Comparison of ENCODE assay signal across 1 cellular context in genomic region chr14:52552063-52552988, GRCh38.
TF ChIP-seq lines count a peak whose summit lies in the region.

Gene GPR137C, plus strand, starts transcription at chr14:52552836. Its CDS starts 312 bp downstream, at chr14:52553148.
Gene TXNDC16, minus strand, starts transcription at chr14:52552505. Its CDS starts 8,948 bp downstream, at chr14:52543557.

TF ChIP-seq in HepG2, 621 proteins besides CTCF, POLR2A, EP300 and RAD21 (continued from another document and continues in another):
- TF ChIP-seq CEBPZ (IDR thresholded peaks at IDR 0.05; ENCODE audit: low read length) (no peak), ZNF232 (CRISPR knock-in tag; IDR thresholded peaks at IDR 0.05; ENCODE audit: borderline replicate concordance) (no peak), ATF7-NPFF (CRISPR knock-in tag; IDR thresholded peaks at IDR 0.05; ENCODE audit: low read depth) (no peak; the same call in 1 of the 2 replicates), ZNF180 (CRISPR knock-in tag; IDR thresholded peaks at IDR 0.05; ENCODE audit: borderline replicate concordance, low read depth) (no peak), BRCA1 (CRISPR knock-in tag; IDR thresholded peaks at IDR 0.05) (no peak), POLR2AphosphoS5 (IDR thresholded peaks at IDR 0.05; ENCODE audit: low read depth, low read length) (peak; percentile 87), CCAR2 (optimal IDR thresholded peaks at IDR 0.05; ENCODE audit: low read depth, low read length) (no peak), ZNF256 (CRISPR knock-in tag; conservative IDR thresholded peaks at IDR 0.05) (0 out of 2 replicates have a peak, but pooled peaks have one; percentile 28), SALL2 (CRISPR knock-in tag; IDR thresholded peaks at IDR 0.05) (no peak), ZNF431 (CRISPR knock-in tag; IDR thresholded peaks at IDR 0.05; ENCODE audit: borderline replicate concordance, low read depth) (peak; percentile 60; the same call in 1 of the 2 replicates), USF2 (IDR thresholded peaks at IDR 0.05; ENCODE audit: low read depth, low read length) (no peak), USF2 (CRISPR knock-in tag; IDR thresholded peaks at IDR 0.05; ENCODE audit: borderline replicate concordance) (peak; percentile 54; the same call in 1 of the 2 replicates), KLF6 (CRISPR knock-in tag; IDR thresholded peaks at IDR 0.05) (peak; percentile 69; the same call in 1 of the 2 replicates), HDAC6 (IDR thresholded peaks at IDR 0.05; ENCODE audit: low read depth, low read length) (no peak), ATRX (CRISPR knock-in tag; IDR thresholded peaks at IDR 0.05; ENCODE audit: borderline replicate concordance) (no peak), TEAD2 (CRISPR knock-in tag; IDR thresholded peaks at IDR 0.05) (no peak), GTF2F1 (IDR thresholded peaks at IDR 0.05; ENCODE audit: low read length) (no peak), ERF (CRISPR knock-in tag; IDR thresholded peaks at IDR 0.05) (peak; percentile 81; the same call in 1 of the 2 replicates), ZNF549 (CRISPR knock-in tag; IDR thresholded peaks at IDR 0.05) (no peak), NFIC (IDR thresholded peaks at IDR 0.05; ENCODE audit: low read length) (no peak), NFE2L1 (CRISPR knock-in tag; IDR thresholded peaks at IDR 0.05; ENCODE audit: borderline replicate concordance) (no peak), ZNF550 (CRISPR knock-in tag; IDR thresholded peaks at IDR 0.05; ENCODE audit: borderline replicate concordance) (no peak), ZBTB8A (CRISPR knock-in tag; IDR thresholded peaks at IDR 0.05; ENCODE audit: borderline replicate concordance, low read depth) (no peak), HOXA9 (CRISPR knock-in tag; IDR thresholded peaks at IDR 0.05; ENCODE audit: borderline replicate concordance) (no peak; the same call in 1 of the 2 replicates), KLF13 (CRISPR knock-in tag; IDR thresholded peaks at IDR 0.05) (no peak), ZNF768 (CRISPR knock-in tag; IDR thresholded peaks at IDR 0.05) (peak; percentile 61; the same call in 1 of the 2 replicates), ZNF644 (CRISPR knock-in tag; IDR thresholded peaks at IDR 0.05; ENCODE audit: low read depth) (no peak), ZNF501 (CRISPR knock-in tag; IDR thresholded peaks at IDR 0.05) (peak; percentile 80), NAIF1 (CRISPR knock-in tag; IDR thresholded peaks at IDR 0.05; ENCODE audit: borderline replicate concordance) (peak; percentile 55; the same call in 1 of the 2 replicates), GATA4 (IDR thresholded peaks at IDR 0.05; ENCODE audit: borderline replicate concordance, low read depth) (no peak), ZNF543 (CRISPR knock-in tag; IDR thresholded peaks at IDR 0.05) (no peak; the same call in 1 of the 2 replicates), NCOA5 (CRISPR knock-in tag; IDR thresholded peaks at IDR 0.05) (no peak), MYNN (CRISPR knock-in tag; IDR thresholded peaks at IDR 0.05; ENCODE audit: low read depth) (no peak), CBX5 (CRISPR knock-in tag; IDR thresholded peaks at IDR 0.05; ENCODE audit: borderline replicate concordance) (no peak), GATAD2A (CRISPR knock-in tag; IDR thresholded peaks at IDR 0.05) (no peak; the same call in 1 of the 2 replicates), ZNF772 (CRISPR knock-in tag; IDR thresholded peaks at IDR 0.05) (peak; percentile 74), ATAD3A (CRISPR knock-in tag; IDR thresholded peaks at IDR 0.05) (no peak), GABPB1 (CRISPR knock-in tag; IDR thresholded peaks at IDR 0.05) (peak; percentile 63), ZNF557 (CRISPR knock-in tag; IDR thresholded peaks at IDR 0.05) (no peak), SMAD3 (CRISPR knock-in tag; IDR thresholded peaks at IDR 0.05) (no peak), ARID5B (CRISPR knock-in tag; IDR thresholded peaks at IDR 0.05) (peak; percentile 44; the same call in 1 of the 2 replicates), CENPBD1 (CRISPR knock-in tag; IDR thresholded peaks at IDR 0.05; ENCODE audit: borderline replicate concordance, low read depth) (no peak), ZNF841 (CRISPR knock-in tag; IDR thresholded peaks at IDR 0.05; ENCODE audit: borderline replicate concordance) (no peak), HOXA5 (CRISPR knock-in tag; IDR thresholded peaks at IDR 0.05) (no peak; the same call in 1 of the 2 replicates), ADNP (CRISPR knock-in tag; IDR thresholded peaks at IDR 0.05) (no peak), RFX5 (IDR thresholded peaks at IDR 0.05; ENCODE audit: low read depth, low read length) (peak; percentile 73; the same call in 1 of the 2 replicates), ZNF441 (CRISPR knock-in tag; IDR thresholded peaks at IDR 0.05; ENCODE audit: borderline replicate concordance) (peak; percentile 85; the same call in 1 of the 2 replicates), NFKBIZ (CRISPR knock-in tag; IDR thresholded peaks at IDR 0.05) (no peak), ZNF776 (CRISPR knock-in tag; IDR thresholded peaks at IDR 0.05) (0 out of 2 replicates have a peak, but pooled peaks have one; percentile 53), ZNF746 (CRISPR knock-in tag; IDR thresholded peaks at IDR 0.05) (no peak), ZNF530 (CRISPR knock-in tag; IDR thresholded peaks at IDR 0.05; ENCODE audit: low read depth) (no peak), PRDM10 (CRISPR knock-in tag; IDR thresholded peaks at IDR 0.05; ENCODE audit: low read depth) (no peak), MTA3 (CRISPR knock-in tag; IDR thresholded peaks at IDR 0.05) (no peak), ZZZ3 (CRISPR knock-in tag; IDR thresholded peaks at IDR 0.05; ENCODE audit: borderline replicate concordance) (no peak), RFX1 (IDR thresholded peaks at IDR 0.05) (no peak), ZBTB21 (CRISPR knock-in tag; IDR thresholded peaks at IDR 0.05) (no peak), BATF2 (CRISPR knock-in tag; IDR thresholded peaks at IDR 0.05) (0 out of 2 replicates have a peak, but pooled peaks have one; percentile 54), MZF1 (CRISPR knock-in tag; IDR thresholded peaks at IDR 0.05; ENCODE audit: borderline replicate concordance) (no peak), ZFP62 (CRISPR knock-in tag; IDR thresholded peaks at IDR 0.05) (no peak), ZNF138 (CRISPR knock-in tag; IDR thresholded peaks at IDR 0.05; ENCODE audit: low read depth) (no peak), ZNF615 (CRISPR knock-in tag; IDR thresholded peaks at IDR 0.05; ENCODE audit: borderline replicate concordance) (peak; percentile 86; the same call in 1 of the 2 replicates), ZBTB20 (CRISPR knock-in tag; IDR thresholded peaks at IDR 0.05; ENCODE audit: borderline replicate concordance, low read depth) (no peak), HNF4G (IDR thresholded peaks at IDR 0.05; ENCODE audit: borderline replicate concordance, low read depth, low read length) (no peak), HNF4G (CRISPR knock-in tag; IDR thresholded peaks at IDR 0.05; ENCODE audit: borderline replicate concordance, low read depth) (no peak), ZNF263 (CRISPR knock-in tag; IDR thresholded peaks at IDR 0.05) (peak; percentile 93), ELF4 (CRISPR knock-in tag; IDR thresholded peaks at IDR 0.05; ENCODE audit: borderline replicate concordance) (no peak), RXRA (CRISPR knock-in tag; IDR thresholded peaks at IDR 0.05) (0 out of 2 replicates have a peak, but pooled peaks have one; percentile 26), CHCHD3 (CRISPR knock-in tag; IDR thresholded peaks at IDR 0.05) (no peak), ZNF792 (CRISPR knock-in tag; IDR thresholded peaks at IDR 0.05) (no peak)
